Comparison of ENCODE assay signal across 8 cellular contexts in genomic region chr1:234600418-234601216, GRCh38. TPM values are rescaled to one million over a fixed set of nuclear protein-coding genes. Genes with fewer than 3 reads are reported as not detected.
DNase-seq lines count a peak whose midpoint lies in the region; ATAC-seq and TF ChIP-seq lines count a peak whose summit lies in the region.

No MANE protein-coding gene starts in this region.

- no peaks in the 10 kb centered on the region for H3K27me3 Mint-ChIP-seq in activated CD4-positive, alpha-beta T cell treated with anti-CD3 and anti-CD28 coated beads for 36 hours

- intact Hi-C loops in activated CD4-positive, alpha-beta T cell treated with anti-CD3 and anti-CD28 coated beads for 36 hours (cut with DNase I, micrococcal nuclease): loop anchor here (1.0 to 2.0 kb wide), 4 partner anchors 10 to 228 kb away; partner anchors contain the start of genes COA6 (in 1 of the 2) and IRF2BP2 (in 1 of the 2)
- intact Hi-C loops in ovary (cut with DNase I): loop anchor here in 2 of 4 donors (5.0 to 10.0 kb wide), 4 partner anchors 56 to 364 kb away; no protein-coding TSS in a partner anchor

- H3K4me1 ChIP-seq in ovary (ENCODE audit: insufficient read depth): peaks cover 3% of the 10 kb centered on the region

- H3K4me3 ChIP-seq in WI38 (ENCODE audit: low read depth, low read length) (peak overlapping the region; percentile 59), fibroblast of villous mesenchyme (ENCODE audit: low read depth, low read length) (peak overlapping the region; percentile 46), ovary (peak overlapping the region; percentile 51)

- peak overlapping the region; percentile 82 to 97 for H3K27ac ChIP-seq in ovary

- TF ChIP-seq CTCF in WI38 (IDR thresholded peaks at IDR 0.05; ENCODE audit: low read depth, low read length) (no peak), fibroblast of villous mesenchyme (IDR thresholded peaks at IDR 0.05; ENCODE audit: insufficient read depth, low read depth, low read length) (no peak), ovary (IDR thresholded peaks at IDR 0.05) (no peak)

- H3K9me3 Mint-ChIP-seq in activated CD4-positive, alpha-beta T cell treated with anti-CD3 and anti-CD28 coated beads for 36 hours (ENCODE audit: low read depth): no peaks in the 10 kb centered on the region

- ATAC-seq in activated CD4-positive, alpha-beta T cell treated with anti-CD3 and anti-CD28 coated beads for 36 hours: no peak
- ATAC-seq in GM18873 (IDR thresholded peaks at IDR 0.05; ENCODE audit: low FRiP score, unreplicated experiment): no peak

- H3K27ac Mint-ChIP-seq in activated CD4-positive, alpha-beta T cell treated with anti-CD3 and anti-CD28 coated beads for 36 hours: peak overlapping the region; percentile 86

- TF ChIP-seq POLR2A in ovary (IDR thresholded peaks at IDR 0.05): no peak

- peaks cover 26% of the 10 kb centered on the region for H3K36me3 Mint-ChIP-seq in activated CD4-positive, alpha-beta T cell treated with anti-CD3 and anti-CD28 coated beads for 36 hours (ENCODE audit: low read depth)

- peak; percentile 30 for DNase-seq in activated CD4-positive, alpha-beta T cell treated with anti-CD3 and anti-CD28 coated beads for 36 hours
- no peak for DNase-seq in activated CD4-positive, alpha-beta T cell treated with anti-CD3 and anti-CD28 coated beads, Interleukin-2, amount 50 U/mL, for 1 hour
- DNase-seq in HuH-7 (ENCODE audit: low spot score) (peak; percentile 61), fibroblast of villous mesenchyme (ENCODE audit: low read depth) (peak; percentile 51), ovary (peak; percentile 56 to 75 (median 64)), GOT3 (lab: John Stamatoyannopoulos, UW) (no peak)

- CTCF ChIA-PET in activated CD4-positive, alpha-beta T cell treated with anti-CD3 and anti-CD28 coated beads for 36 hours (lab: Charles Lee): interaction anchor here (0.6 to 2.5 kb wide), 7 partner anchors 10 to 483 kb away, joined by 3 to 17 read pairs (median 4); no protein-coding TSS in a partner anchor

- POLR2A ChIA-PET in activated CD4-positive, alpha-beta T cell treated with anti-CD3 and anti-CD28 coated beads for 36 hours (lab: Charles Lee): interaction anchor here (0.5 to 1.9 kb wide), 5 partner anchors 9 to 502 kb away, joined by 3 to 12 read pairs (median 3); partner anchors contain the start of gene IRF2BP2

- no peaks in the 10 kb centered on the region for H3K27me3 ChIP-seq in ovary

- H3K4me3 Mint-ChIP-seq in activated CD4-positive, alpha-beta T cell treated with anti-CD3 and anti-CD28 coated beads for 36 hours: peak overlapping the region; percentile 97

- no peaks in the 10 kb centered on the region for H3K36me3 ChIP-seq in ovary

- no peaks in the 10 kb centered on the region for H3K9me3 ChIP-seq in ovary

- WGBS in ovary, 3 donors: 3 to 4% (median 3%) methylated on average over 11 of the region's 11 CpGs

- no peak for TF ChIP-seq EP300 in ovary (IDR thresholded peaks at IDR 0.05)

- peaks cover 52% of the 10 kb centered on the region for H3K4me1 Mint-ChIP-seq in activated CD4-positive, alpha-beta T cell treated with anti-CD3 and anti-CD28 coated beads for 36 hours

RNA-seq across cellular contexts. Expression of gene IRF2BP2, which starts 9.4 kb away (rescaled TPM):
- total RNA-seq in activated CD4-positive, alpha-beta T cell treated with anti-CD3 and anti-CD28 coated beads for 36 hours: 100 to 1,000 TPM; 132 to 200 TPM
- total RNA-seq in fibroblast of villous mesenchyme (53.1 and 60.9 TPM in 2 replicates), ovary (100 to 1,000 TPM in 6 of 7 donors, 10 to 100 TPM in 1; 66.9 to 180 (median 117) TPM)
- polyA plus RNA-seq in ovary: 10 to 100 TPM; 83.9 to 98.8 TPM

Comparison
In these comparisons a context has a peak if more than half of its experiments do, and no peak if none do; other contexts are left out.
1. DNase-seq: peak in activated CD4-positive, alpha-beta T cell treated with anti-CD3 and anti-CD28 coated beads for 36 hours (single experiment), HuH-7 (single experiment), fibroblast of villous mesenchyme (single experiment) and ovary (5 of 5); none in activated CD4-positive, alpha-beta T cell treated with anti-CD3 and anti-CD28 coated beads, Interleukin-2, amount 50 U/mL, for 1 hour (single experiment) and GOT3 (single experiment).
2. Peak in every context shown above with its lines, with median percentiles within 50 percentile points of each other: H3K4me3 ChIP-seq.